38 cellular contexts compared by ENCODE assay signal in the genomic region with DNA sequence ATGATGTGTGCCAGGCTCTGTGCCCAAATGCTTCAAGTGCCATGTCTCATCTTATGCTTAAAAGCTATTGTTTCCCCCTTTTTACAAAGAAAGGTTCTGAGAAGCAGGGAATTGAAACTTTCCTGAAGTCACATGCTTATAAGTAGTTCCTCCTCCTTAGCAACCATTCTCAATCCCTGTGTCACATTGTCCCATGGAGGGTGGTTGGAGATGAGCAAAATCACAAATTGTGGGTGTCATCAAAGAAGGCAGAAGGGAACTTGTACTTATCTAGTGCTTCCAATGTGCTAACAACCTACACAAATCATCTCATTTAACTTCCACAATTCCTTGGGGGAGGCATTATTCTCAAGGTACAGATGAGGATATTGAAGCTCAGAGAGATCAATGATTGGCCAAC. TPM values are rescaled to one million over a fixed set of nuclear protein-coding genes. Genes with fewer than 3 reads are reported as not detected.
"Had no signal": no experiment of that assay in that cellular context is flagged by ENCODE, and none has a peak within 500 bp of the region (broad histone marks: within the 10 kb centered on the region; RNA-seq: fewer than 3 reads in every experiment).

No MANE protein-coding gene starts in this region.

- ATAC-seq: activated CD4-positive, alpha-beta T cell treated with anti-CD3 and anti-CD28 coated beads for 36 hours; activated CD4-positive, CD25-positive, alpha-beta regulatory T cell treated with anti-CD3 and anti-CD28 coated beads, Interleukin-2, amount 50 U/mL, for 24 hours; activated CD8-positive, alpha-beta memory T cell treated with anti-CD3 and anti-CD28 coated beads, Interleukin-2, amount 10 ng/mL, durations not matched to agents 7 days and 5 days; activated CD8-positive, alpha-beta T cell treated with anti-CD3 and anti-CD28 coated beads, Interleukin-2, amount 10 ng/mL, durations not matched to agents 7 days and 5 days; activated naive CD8-positive, alpha-beta T cell treated with anti-CD3 and anti-CD28 coated beads, Interleukin-2, amount 50 U/mL, for 24 hours; WTC11 had no signal

- DNase-seq: activated CD4-positive, alpha-beta memory T cell treated with anti-CD3 and anti-CD28 coated beads, Interleukin-2, amount 10 ng/mL, durations not matched to agents 7 days and 5 days; activated CD4-positive, alpha-beta T cell treated with anti-CD3 and anti-CD28 coated beads for 1 hour; activated CD4-positive, alpha-beta T cell treated with anti-CD3 and anti-CD28 coated beads for 36 hours; activated CD4-positive, alpha-beta T cell treated with anti-CD3 and anti-CD28 coated beads for 48 hours; activated CD4-positive, alpha-beta T cell treated with anti-CD3 and anti-CD28 coated beads, Interleukin-2, amount 10 ng/mL, durations not matched to agents 7 days and 5 days; activated CD4-positive, alpha-beta T cell treated with anti-CD3 and anti-CD28 coated beads, Interleukin-2, amount 50 U/mL, for 48 hours; activated CD4-positive, CD25-positive, alpha-beta regulatory T cell; activated CD8-positive, alpha-beta memory T cell treated with anti-CD3 and anti-CD28 coated beads for 24 hours; activated CD8-positive, alpha-beta memory T cell treated with anti-CD3 and anti-CD28 coated beads, Interleukin-2, amount 10 ng/mL, durations not matched to agents 7 days and 5 days; activated CD8-positive, alpha-beta memory T cell treated with anti-CD3 and anti-CD28 coated beads, Interleukin-2, amount 50 U/mL, for 48 hours; activated CD8-positive, alpha-beta T cell treated with anti-CD3 and anti-CD28 coated beads, Interleukin-2, amount 10 ng/mL, durations not matched to agents 7 days and 5 days; activated effector memory CD4-positive, alpha-beta T cell treated with Interleukin-2 at 50 U/mL for 16 hours; activated gamma-delta T cell; activated naive CD4-positive, alpha-beta T cell treated with anti-CD3 and anti-CD28 coated beads, Interleukin-2, amount 10 ng/mL, durations not matched to agents 7 days and 5 days; activated naive CD4-positive, alpha-beta T cell treated with Interleukin-2 at 50 U/mL for 16 hours; activated naive CD8-positive, alpha-beta T cell treated with anti-CD3 and anti-CD28 coated beads, Interleukin-2, amount 10 ng/mL, durations not matched to agents 7 days and 5 days; activated naive CD8-positive, alpha-beta T cell treated with anti-CD3 and anti-CD28 coated beads, Interleukin-2, amount 50 U/mL, for 24 hours; activated T-cell treated with anti-CD3 and anti-CD28 coated beads, Interleukin-2, amount 50 U/mL, for 24 hours; activated T-cell treated with anti-CD3 and anti-CD28 coated beads, Interleukin-2, amount 50 U/mL, for 48 hours; amygdala; anterior cingulate cortex; cerebellar nuclear complex; T-helper 1 cell; T-helper 2 cell; T-helper 9 cell; WERI-Rb-1 had no signal

- H3K27ac Mint-ChIP-seq: activated CD4-positive, alpha-beta memory T cell treated with anti-CD3 and anti-CD28 coated beads, Interleukin-2, amount 10 ng/mL, durations not matched to agents 7 days and 5 days; activated CD4-positive, alpha-beta T cell treated with anti-CD3 and anti-CD28 coated beads for 36 hours; activated CD4-positive, alpha-beta T cell treated with anti-CD3 and anti-CD28 coated beads, Interleukin-2, amount 10 ng/mL, durations not matched to agents 7 days and 5 days; activated CD8-positive, alpha-beta memory T cell treated with anti-CD3 and anti-CD28 coated beads, Interleukin-2, amount 10 ng/mL, durations not matched to agents 7 days and 5 days; activated CD8-positive, alpha-beta T cell treated with anti-CD3 and anti-CD28 coated beads, Interleukin-2, amount 10 ng/mL, durations not matched to agents 7 days and 5 days; activated naive CD4-positive, alpha-beta T cell treated with anti-CD3 and anti-CD28 coated beads, Interleukin-2, amount 10 ng/mL, durations not matched to agents 7 days and 5 days; activated naive CD4-positive, alpha-beta T cell treated with anti-CD3 and anti-CD28 coated beads, Interleukin-2, amount 50 U/mL, for 24 hours; activated naive CD8-positive, alpha-beta T cell; activated naive CD8-positive, alpha-beta T cell treated with anti-CD3 and anti-CD28 coated beads, Interleukin-2, amount 10 ng/mL, durations not matched to agents 7 days and 5 days; activated naive CD8-positive, alpha-beta T cell treated with anti-CD3 and anti-CD28 coated beads, Interleukin-2, amount 50 U/mL, for 24 hours; activated T-cell treated with anti-CD3 and anti-CD28 coated beads, Interleukin-2, amount 50 U/mL, for 24 hours; activated T-helper 2 cell treated with anti-CD3 and anti-CD28 coated beads, Interferon-gamma antibody, Interleukin-2, Interleukin-4, amounts not matched to agents 10 μg/mL and 5 μg/mL and 100 μg/mL, durations not matched to agents 14 hours and 24 hours and 36 hours; brain; T-helper 1 cell treated with Interleukin-12 subunit alpha and Interleukin-12 subunit beta and Interleukin-4 antibody, amounts not matched to agents 30 μg/mL and 1 μg/mL, for 36 hours; T-helper 2 cell treated with Interferon-gamma antibody and Interleukin-4, amounts not matched to agents 5 μg/mL and 100 μg/mL, for 36 hours; WTC11 had no signal

- H3K27me3 Mint-ChIP-seq: activated naive CD8-positive, alpha-beta T cell treated with anti-CD3 and anti-CD28 coated beads, Interleukin-2, amount 10 ng/mL, durations not matched to agents 7 days and 5 days; brain had no signal

- H3K4me3 Mint-ChIP-seq: activated CD4-positive, alpha-beta memory T cell treated with anti-CD3 and anti-CD28 coated beads, Interleukin-2, amount 10 ng/mL, durations not matched to agents 7 days and 5 days; activated CD4-positive, alpha-beta T cell treated with anti-CD3 and anti-CD28 coated beads for 36 hours; activated CD4-positive, alpha-beta T cell treated with anti-CD3 and anti-CD28 coated beads, Interleukin-2, amount 10 ng/mL, durations not matched to agents 7 days and 5 days; activated CD8-positive, alpha-beta memory T cell treated with anti-CD3 and anti-CD28 coated beads, Interleukin-2, amount 10 ng/mL, durations not matched to agents 7 days and 5 days; activated CD8-positive, alpha-beta T cell treated with anti-CD3 and anti-CD28 coated beads, Interleukin-2, amount 10 ng/mL, durations not matched to agents 7 days and 5 days; activated naive CD4-positive, alpha-beta T cell treated with anti-CD3 and anti-CD28 coated beads, Interleukin-2, amount 10 ng/mL, durations not matched to agents 7 days and 5 days; activated naive CD4-positive, alpha-beta T cell treated with anti-CD3 and anti-CD28 coated beads, Interleukin-2, amount 50 U/mL, for 24 hours; activated naive CD8-positive, alpha-beta T cell; activated naive CD8-positive, alpha-beta T cell treated with anti-CD3 and anti-CD28 coated beads, Interleukin-2, amount 10 ng/mL, durations not matched to agents 7 days and 5 days; activated naive CD8-positive, alpha-beta T cell treated with anti-CD3 and anti-CD28 coated beads, Interleukin-2, amount 50 U/mL, for 24 hours; activated T-cell treated with anti-CD3 and anti-CD28 coated beads, Interleukin-2, amount 50 U/mL, for 24 hours; brain; central memory CD8-positive, alpha-beta T cell; T-helper 1 cell treated with Interleukin-12 subunit alpha and Interleukin-12 subunit beta and Interleukin-4 antibody, amounts not matched to agents 30 μg/mL and 1 μg/mL, for 36 hours; T-helper 2 cell treated with Interferon-gamma antibody and Interleukin-4, amounts not matched to agents 5 μg/mL and 100 μg/mL, for 36 hours; WTC11 had no signal

- H3K4me1 Mint-ChIP-seq: activated CD4-positive, alpha-beta T cell treated with anti-CD3 and anti-CD28 coated beads for 36 hours; activated naive CD4-positive, alpha-beta T cell treated with anti-CD3 and anti-CD28 coated beads, Interleukin-2, amount 10 ng/mL, durations not matched to agents 7 days and 5 days; activated naive CD4-positive, alpha-beta T cell treated with anti-CD3 and anti-CD28 coated beads, Interleukin-2, amount 50 U/mL, for 24 hours; activated naive CD8-positive, alpha-beta T cell treated with anti-CD3 and anti-CD28 coated beads, Interleukin-2, amount 10 ng/mL, durations not matched to agents 7 days and 5 days; activated naive CD8-positive, alpha-beta T cell treated with anti-CD3 and anti-CD28 coated beads, Interleukin-2, amount 50 U/mL, for 24 hours; central memory CD8-positive, alpha-beta T cell; WTC11 had no signal

- H3K9me3 Mint-ChIP-seq: activated CD4-positive, alpha-beta memory T cell treated with anti-CD3 and anti-CD28 coated beads, Interleukin-2, amount 10 ng/mL, durations not matched to agents 7 days and 5 days; activated CD4-positive, alpha-beta T cell treated with anti-CD3 and anti-CD28 coated beads, Interleukin-2, amount 10 ng/mL, durations not matched to agents 7 days and 5 days; activated naive CD4-positive, alpha-beta T cell treated with anti-CD3 and anti-CD28 coated beads, Interleukin-2, amount 10 ng/mL, durations not matched to agents 7 days and 5 days; activated naive CD4-positive, alpha-beta T cell treated with anti-CD3 and anti-CD28 coated beads, Interleukin-2, amount 50 U/mL, for 24 hours; activated naive CD8-positive, alpha-beta T cell treated with anti-CD3 and anti-CD28 coated beads, Interleukin-2, amount 10 ng/mL, durations not matched to agents 7 days and 5 days; activated naive CD8-positive, alpha-beta T cell treated with anti-CD3 and anti-CD28 coated beads, Interleukin-2, amount 50 U/mL, for 24 hours; activated T-cell treated with anti-CD3 and anti-CD28 coated beads, Interleukin-2, amount 50 U/mL, for 24 hours; activated T-helper 2 cell treated with anti-CD3 and anti-CD28 coated beads, Interferon-gamma antibody, Interleukin-2, Interleukin-4, amounts not matched to agents 10 μg/mL and 5 μg/mL and 100 μg/mL, durations not matched to agents 14 hours and 24 hours and 36 hours; brain; central memory CD8-positive, alpha-beta T cell; T-helper 1 cell treated with Interleukin-12 subunit alpha and Interleukin-12 subunit beta and Interleukin-4 antibody, amounts not matched to agents 30 μg/mL and 1 μg/mL, for 36 hours; T-helper 2 cell treated with Interferon-gamma antibody and Interleukin-4, amounts not matched to agents 5 μg/mL and 100 μg/mL, for 36 hours; WTC11 had no signal

- H3K36me3 Mint-ChIP-seq: activated CD8-positive, alpha-beta memory T cell treated with anti-CD3 and anti-CD28 coated beads, Interleukin-2, amount 10 ng/mL, durations not matched to agents 7 days and 5 days; activated naive CD4-positive, alpha-beta T cell treated with anti-CD3 and anti-CD28 coated beads, Interleukin-2, amount 10 ng/mL, durations not matched to agents 7 days and 5 days; activated naive CD4-positive, alpha-beta T cell treated with anti-CD3 and anti-CD28 coated beads, Interleukin-2, amount 50 U/mL, for 24 hours; activated naive CD8-positive, alpha-beta T cell; activated naive CD8-positive, alpha-beta T cell treated with anti-CD3 and anti-CD28 coated beads, Interleukin-2, amount 10 ng/mL, durations not matched to agents 7 days and 5 days; brain; WTC11 had no signal

RNA-seq across cellular contexts. Expression of a gene that starts 10.1 kb away (rescaled TPM):
- total RNA-seq: activated CD4-positive, alpha-beta T cell treated with anti-CD3 and anti-CD28 coated beads for 36 hours; activated CD4-positive, alpha-beta T cell treated with anti-CD3 and anti-CD28 coated beads, Interleukin-2, amount 10 ng/mL, durations not matched to agents 7 days and 5 days; activated CD8-positive, alpha-beta T cell treated with anti-CD3 and anti-CD28 coated beads, Interleukin-2, amount 10 ng/mL, durations not matched to agents 7 days and 5 days; activated naive CD8-positive, alpha-beta T cell treated with anti-CD3 and anti-CD28 coated beads, Interleukin-2, amount 10 ng/mL, durations not matched to agents 7 days and 5 days; activated T-helper 2 cell treated with anti-CD3 and anti-CD28 coated beads, Interferon-gamma antibody, Interleukin-2, Interleukin-4, amounts not matched to agents 10 μg/mL and 5 μg/mL and 100 μg/mL, durations not matched to agents 14 hours and 24 hours and 36 hours; ascending aorta; bronchial epithelial cell; chondrocyte had no signal
